Comparison of ENCODE assay signal across 1 cellular context in genomic region chr6:56849876-56850275, GRCh38.
TF ChIP-seq lines count a peak whose summit lies in the region.

No MANE protein-coding gene starts in this region.

TF ChIP-seq in SK-N-SH treated with all-trans-retinoic acid at 6 μM for 48 hours, 23 proteins besides CTCF, POLR2A, EP300 and RAD21 (continued from another document):
- TF ChIP-seq, protein P1, sequence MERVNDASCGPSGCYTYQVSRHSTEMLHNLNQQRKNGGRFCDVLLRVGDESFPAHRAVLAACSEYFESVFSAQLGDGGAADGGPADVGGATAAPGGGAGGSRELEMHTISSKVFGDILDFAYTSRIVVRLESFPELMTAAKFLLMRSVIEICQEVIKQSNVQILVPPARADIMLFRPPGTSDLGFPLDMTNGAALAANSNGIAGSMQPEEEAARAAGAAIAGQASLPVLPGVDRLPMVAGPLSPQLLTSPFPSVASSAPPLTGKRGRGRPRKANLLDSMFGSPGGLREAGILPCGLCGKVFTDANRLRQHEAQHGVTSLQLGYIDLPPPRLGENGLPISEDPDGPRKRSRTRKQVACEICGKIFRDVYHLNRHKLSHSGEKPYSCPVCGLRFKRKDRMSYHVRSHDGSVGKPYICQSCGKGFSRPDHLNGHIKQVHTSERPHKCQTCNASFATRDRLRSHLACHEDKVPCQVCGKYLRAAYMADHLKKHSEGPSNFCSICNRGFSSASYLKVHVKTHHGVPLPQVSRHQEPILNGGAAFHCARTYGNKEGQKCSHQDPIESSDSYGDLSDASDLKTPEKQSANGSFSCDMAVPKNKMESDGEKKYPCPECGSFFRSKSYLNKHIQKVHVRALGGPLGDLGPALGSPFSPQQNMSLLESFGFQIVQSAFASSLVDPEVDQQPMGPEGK (CRISPR knock-in tag; IDR thresholded peaks at IDR 0.05; ENCODE audit: borderline replicate concordance): no peak
